Comparison of ENCODE assay signal across 25 cellular contexts in genomic region chr16:57883953-57884654, GRCh38.
DNase-seq lines count a peak whose midpoint lies in the region; ATAC-seq and TF ChIP-seq lines count a peak whose summit lies in the region.
"Had no signal": no experiment of that assay in that cellular context is flagged by ENCODE, and none has a peak within 500 bp of the region (broad histone marks: within the 10 kb centered on the region; RNA-seq: fewer than 3 reads in every experiment).

No MANE protein-coding gene starts in this region.

- H3K4me3 ChIP-seq in GM23338 (peak overlapping the region; percentile 52), iPS-15b (ENCODE audit: low read depth, low read length) (peak overlapping the region; percentile 35), osteoblast (ENCODE audit: insufficient read depth, low read length) (no peak overlapping the region)
- H3K4me3 ChIP-seq: sigmoid colon, SJCRH30 had no signal

- H3K4me2 ChIP-seq in GM23338 (peak overlapping the region; percentile 69), osteoblast (ENCODE audit: insufficient read depth, low read length) (peak overlapping the region; percentile 9)

- no peak overlapping the region for H3K9ac ChIP-seq in iPS-15b (ENCODE audit: low read depth, low read length)

- peaks cover 7% of the 10 kb centered on the region for H3K27me3 Mint-ChIP-seq in GM23338 (ENCODE audit: insufficient read depth, low read depth, poor library complexity)
- H3K27me3 Mint-ChIP-seq in activated T-helper 1 cell treated with anti-CD3 and anti-CD28 coated beads, Interleukin-12 subunit alpha, Interleukin-12 subunit beta, Interleukin-2, Interleukin-4 antibody, amounts not matched to agents 30 ng/mL and 10 ng/mL and 1 ng/mL, durations not matched to agents 14 hours and 24 hours and 36 hours (ENCODE audit: insufficient read depth): peaks cover 56% of the 10 kb centered on the region

- H3K27ac ChIP-seq in GM23338 (ENCODE audit: low read depth) (no peak overlapping the region), osteoblast (ENCODE audit: low read depth, low read length) (no peak overlapping the region)
- H3K27ac ChIP-seq: sigmoid colon, SJCRH30, stomach had no signal

- H3K36me3 Mint-ChIP-seq in GM23338 (ENCODE audit: low read depth): no peaks in the 10 kb centered on the region
- H3K36me3 Mint-ChIP-seq in activated T-helper 1 cell treated with anti-CD3 and anti-CD28 coated beads, Interleukin-12 subunit alpha, Interleukin-12 subunit beta, Interleukin-2, Interleukin-4 antibody, amounts not matched to agents 30 ng/mL and 10 ng/mL and 1 ng/mL, durations not matched to agents 14 hours and 24 hours and 36 hours (ENCODE audit: low read depth): peaks cover 2% of the 10 kb centered on the region
- H3K36me3 Mint-ChIP-seq: CD4-positive, CD25-positive, alpha-beta regulatory T cell had no signal

- H3K27me3 ChIP-seq in GM23338 (ENCODE audit: insufficient read depth): peaks cover 22% of the 10 kb centered on the region
- peaks cover 20% of the 10 kb centered on the region for H3K27me3 ChIP-seq in iPS-15b (ENCODE audit: control insufficient read depth, insufficient read depth, low read length)
- H3K27me3 ChIP-seq in osteoblast (ENCODE audit: insufficient read depth, low read length): peaks cover 76% of the 10 kb centered on the region

- H3F3A ChIP-seq in GM23338 (replicated peaks; ENCODE audit: low read depth): no peaks in the 10 kb centered on the region

- H3K9me2 ChIP-seq in GM23338 (ENCODE audit: insufficient read depth): no peaks in the 10 kb centered on the region

- no peaks in the 10 kb centered on the region for H3K9me3 ChIP-seq in iPS-15b (ENCODE audit: control insufficient read depth, insufficient read depth, low read length)
- no peaks in the 10 kb centered on the region for H3K9me3 ChIP-seq in osteoblast (ENCODE audit: low read depth, low read length)
- H3K9me3 ChIP-seq: sigmoid colon, SJCRH30, stomach had no signal

- H3K36me3 ChIP-seq in GM23338 (ENCODE audit: insufficient read depth): no peaks in the 10 kb centered on the region
- H3K36me3 ChIP-seq in iPS-15b (ENCODE audit: control insufficient read depth, insufficient read depth, low read length): no peaks in the 10 kb centered on the region
- no peaks in the 10 kb centered on the region for H3K36me3 ChIP-seq in osteoblast (ENCODE audit: insufficient read depth, low read length)
- H3K36me3 ChIP-seq: sigmoid colon, SJCRH30, stomach had no signal

- no peak overlapping the region for H3K27ac Mint-ChIP-seq in GM23338
- peak overlapping the region; percentile 48 for H3K27ac Mint-ChIP-seq in activated T-helper 1 cell treated with anti-CD3 and anti-CD28 coated beads, Interleukin-12 subunit alpha, Interleukin-12 subunit beta, Interleukin-2, Interleukin-4 antibody, amounts not matched to agents 30 ng/mL and 10 ng/mL and 1 ng/mL, durations not matched to agents 14 hours and 24 hours and 36 hours
- H3K27ac Mint-ChIP-seq: activated CD8-positive, alpha-beta T cell treated with anti-CD3 and anti-CD28 coated beads for 36 hours; CD4-positive, CD25-positive, alpha-beta regulatory T cell had no signal

- peaks cover 20% of the 10 kb centered on the region for H3K4me1 Mint-ChIP-seq in GM23338
- H3K4me1 Mint-ChIP-seq in activated T-helper 1 cell treated with anti-CD3 and anti-CD28 coated beads, Interleukin-12 subunit alpha, Interleukin-12 subunit beta, Interleukin-2, Interleukin-4 antibody, amounts not matched to agents 30 ng/mL and 10 ng/mL and 1 ng/mL, durations not matched to agents 14 hours and 24 hours and 36 hours (ENCODE audit: low read depth): no peaks in the 10 kb centered on the region
- H3K4me1 Mint-ChIP-seq: CD4-positive, CD25-positive, alpha-beta regulatory T cell had no signal

- DNase-seq in GM23338 (ENCODE audit: low spot score) (peak; percentile 69), osteoblast (ENCODE audit: insufficient read length, low spot score, missing footprints) (no peak), foreskin melanocyte (no peak), NCI-H446 treated with DMSO at 0.1 percent for 48 hours (lab: John Stamatoyannopoulos, UW) (no peak), hepatic stellate cell (ENCODE audit: low spot score) (no peak)
- no peak for DNase-seq in activated T-helper 1 cell treated with anti-CD3 and anti-CD28 coated beads, Interleukin-12 subunit alpha, Interleukin-12 subunit beta, Interleukin-2, Interleukin-4 antibody, amounts not matched to agents 30 ng/mL and 10 ng/mL and 1 ng/mL, durations not matched to agents 14 hours and 24 hours and 36 hours (ENCODE audit: low spot score)
- DNase-seq in activated CD4-positive, alpha-beta T cell treated with anti-CD3 and anti-CD28 coated beads, Interleukin-2, amount 50 U/mL, for 1 hour: no peak
- DNase-seq: activated CD4-positive, CD25-positive, alpha-beta regulatory T cell treated with anti-CD3 and anti-CD28 coated beads, Interleukin-2, amount 50 U/mL, for 72 hours; activated CD8-positive, alpha-beta T cell treated with anti-CD3 and anti-CD28 coated beads for 36 hours; activated gamma-delta T cell; activated T-cell treated with anti-CD3 and anti-CD28 coated beads for 4 hours; CD4-positive, CD25-positive, alpha-beta regulatory T cell; cerebellar nuclear complex; Karpas-422; midbrain; MV-4-11; NCI-H1694; NCI-H526; sigmoid colon; SJCRH30; stimulated activated CD4-positive, alpha-beta T cell treated with anti-CD3 and anti-CD28 coated beads, Interleukin-15, amount 100 ng/mL, for 24 hours; stomach; trophoblast cell had no signal

- H4K20me1 ChIP-seq in GM23338 (replicated peaks; ENCODE audit: insufficient read depth) (no peaks in the 10 kb centered on the region; the same call in 1 of the 2 replicates), osteoblast (ENCODE audit: insufficient read depth, low read length) (no peaks in the 10 kb centered on the region)

- H2AFZ ChIP-seq in GM23338 (peak overlapping the region; percentile 87), osteoblast (ENCODE audit: low read length) (no peak overlapping the region)

- peaks cover 21% of the 10 kb centered on the region for H3K4me1 ChIP-seq in GM23338 (ENCODE audit: insufficient read depth)
- H3K4me1 ChIP-seq in iPS-15b (ENCODE audit: control insufficient read depth, insufficient read depth, low read length): peaks cover 2% of the 10 kb centered on the region
- H3K4me1 ChIP-seq in osteoblast (ENCODE audit: insufficient read depth, low read length): peaks cover 17% of the 10 kb centered on the region
- H3K4me1 ChIP-seq: SJCRH30 had no signal

- intact Hi-C loops in activated T-helper 1 cell treated with anti-CD3 and anti-CD28 coated beads, Interleukin-12 subunit alpha, Interleukin-12 subunit beta, Interleukin-2, Interleukin-4 antibody, amounts not matched to agents 30 ng/mL and 10 ng/mL and 1 ng/mL, durations not matched to agents 14 hours and 24 hours and 36 hours (cut with micrococcal nuclease): no loop called here

- ATAC-seq in GM23338: peak; percentile 90
- ATAC-seq: activated CD8-positive, alpha-beta T cell treated with anti-CD3 and anti-CD28 coated beads for 36 hours; Panc1 had no signal

- H3K4me3 Mint-ChIP-seq in GM23338: peak overlapping the region; percentile 52; the same call in 2 of the 3 replicates
- H3K4me3 Mint-ChIP-seq in activated T-helper 1 cell treated with anti-CD3 and anti-CD28 coated beads, Interleukin-12 subunit alpha, Interleukin-12 subunit beta, Interleukin-2, Interleukin-4 antibody, amounts not matched to agents 30 ng/mL and 10 ng/mL and 1 ng/mL, durations not matched to agents 14 hours and 24 hours and 36 hours: no peak overlapping the region
- H3K4me3 Mint-ChIP-seq: activated CD8-positive, alpha-beta T cell treated with anti-CD3 and anti-CD28 coated beads for 36 hours; CD4-positive, CD25-positive, alpha-beta regulatory T cell had no signal

- TF ChIP-seq CTCF in GM23338 (conservative IDR thresholded peaks at IDR 0.05; ENCODE audit: low read depth in 2 of 2) (no peak), osteoblast (IDR thresholded peaks at IDR 0.05; ENCODE audit: extremely low read depth, low read depth, low read length) (no peak)

- no peaks in the 10 kb centered on the region for H3K79me2 ChIP-seq in GM23338 (replicated peaks; ENCODE audit: insufficient read depth)
- no peaks in the 10 kb centered on the region for H3K79me2 ChIP-seq in osteoblast (ENCODE audit: insufficient read depth, low read length)

- H3K9me3 Mint-ChIP-seq in GM23338: no peaks in the 10 kb centered on the region
- H3K9me3 Mint-ChIP-seq in activated T-helper 1 cell treated with anti-CD3 and anti-CD28 coated beads, Interleukin-12 subunit alpha, Interleukin-12 subunit beta, Interleukin-2, Interleukin-4 antibody, amounts not matched to agents 30 ng/mL and 10 ng/mL and 1 ng/mL, durations not matched to agents 14 hours and 24 hours and 36 hours: no peaks in the 10 kb centered on the region
- H3K9me3 Mint-ChIP-seq: activated CD8-positive, alpha-beta T cell treated with anti-CD3 and anti-CD28 coated beads for 36 hours had no signal

TF ChIP-seq in GM23338, 12 proteins besides CTCF, POLR2A, EP300 and RAD21 (continues in another document):
- TF ChIP-seq NANOG (IDR thresholded peaks at IDR 0.05; ENCODE audit: borderline replicate concordance) (no peak), JUNB (IDR thresholded peaks at IDR 0.05; ENCODE audit: unreplicated experiment) (no peak), POLR2AphosphoS5 (IDR thresholded peaks at IDR 0.05; ENCODE audit: low read depth) (no peak), ZNF331 (CRISPR knock-in tag; IDR thresholded peaks at IDR 0.05; ENCODE audit: low read depth) (no peak)
